Comparison of ENCODE assay signal across 1 cellular context in the genomic region with DNA sequence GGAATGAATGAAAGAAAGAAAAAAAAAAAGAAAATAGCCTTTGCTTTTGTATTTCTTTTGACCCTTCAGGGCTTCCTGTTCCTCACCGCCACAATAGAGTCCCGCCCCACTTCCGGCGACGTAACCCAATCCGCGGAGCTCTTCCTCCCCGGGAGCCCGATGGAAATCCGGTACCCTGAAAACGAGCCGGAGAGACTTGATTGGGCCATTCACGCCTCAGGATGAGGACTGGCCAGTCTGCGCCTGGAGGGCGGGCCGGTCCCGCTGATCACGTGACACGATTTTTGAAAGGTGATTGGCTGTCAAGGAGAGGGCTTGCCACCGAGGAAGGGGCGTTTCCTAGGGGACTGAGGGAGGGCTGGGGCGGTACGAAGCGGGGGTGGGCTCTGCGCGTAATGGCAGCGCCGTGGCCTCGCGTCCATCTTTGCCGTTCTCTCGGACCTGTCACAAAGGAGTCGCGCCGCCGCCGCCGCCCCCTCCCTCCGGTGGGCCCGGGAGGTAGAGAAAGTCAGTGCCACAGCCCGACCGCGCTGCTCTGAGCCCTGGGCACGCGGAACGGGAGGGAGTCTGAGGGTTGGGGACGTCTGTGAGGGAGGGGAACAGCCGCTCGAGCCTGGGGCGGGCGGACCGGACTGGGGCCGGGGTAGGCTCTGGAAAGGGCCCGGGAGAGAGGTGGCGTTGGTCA.
TF ChIP-seq lines count a peak whose summit lies in the region.

A gene with protein sequence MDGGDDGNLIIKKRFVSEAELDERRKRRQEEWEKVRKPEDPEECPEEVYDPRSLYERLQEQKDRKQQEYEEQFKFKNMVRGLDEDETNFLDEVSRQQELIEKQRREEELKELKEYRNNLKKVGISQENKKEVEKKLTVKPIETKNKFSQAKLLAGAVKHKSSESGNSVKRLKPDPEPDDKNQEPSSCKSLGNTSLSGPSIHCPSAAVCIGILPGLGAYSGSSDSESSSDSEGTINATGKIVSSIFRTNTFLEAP (minus strand): TSS at position 95 of the 685 bp plus-strand sequence. CDS start 12,185 bp downstream, outside the sequence.
TSS of gene RSPRY1 (plus strand) at position 385 of the 685 bp plus-strand sequence. CDS start 18,330 bp downstream, outside the sequence.

TF ChIP-seq in HepG2, 621 proteins besides CTCF, POLR2A, EP300 and RAD21 (continued from another document and continues in another):
- TF ChIP-seq, protein P1, sequence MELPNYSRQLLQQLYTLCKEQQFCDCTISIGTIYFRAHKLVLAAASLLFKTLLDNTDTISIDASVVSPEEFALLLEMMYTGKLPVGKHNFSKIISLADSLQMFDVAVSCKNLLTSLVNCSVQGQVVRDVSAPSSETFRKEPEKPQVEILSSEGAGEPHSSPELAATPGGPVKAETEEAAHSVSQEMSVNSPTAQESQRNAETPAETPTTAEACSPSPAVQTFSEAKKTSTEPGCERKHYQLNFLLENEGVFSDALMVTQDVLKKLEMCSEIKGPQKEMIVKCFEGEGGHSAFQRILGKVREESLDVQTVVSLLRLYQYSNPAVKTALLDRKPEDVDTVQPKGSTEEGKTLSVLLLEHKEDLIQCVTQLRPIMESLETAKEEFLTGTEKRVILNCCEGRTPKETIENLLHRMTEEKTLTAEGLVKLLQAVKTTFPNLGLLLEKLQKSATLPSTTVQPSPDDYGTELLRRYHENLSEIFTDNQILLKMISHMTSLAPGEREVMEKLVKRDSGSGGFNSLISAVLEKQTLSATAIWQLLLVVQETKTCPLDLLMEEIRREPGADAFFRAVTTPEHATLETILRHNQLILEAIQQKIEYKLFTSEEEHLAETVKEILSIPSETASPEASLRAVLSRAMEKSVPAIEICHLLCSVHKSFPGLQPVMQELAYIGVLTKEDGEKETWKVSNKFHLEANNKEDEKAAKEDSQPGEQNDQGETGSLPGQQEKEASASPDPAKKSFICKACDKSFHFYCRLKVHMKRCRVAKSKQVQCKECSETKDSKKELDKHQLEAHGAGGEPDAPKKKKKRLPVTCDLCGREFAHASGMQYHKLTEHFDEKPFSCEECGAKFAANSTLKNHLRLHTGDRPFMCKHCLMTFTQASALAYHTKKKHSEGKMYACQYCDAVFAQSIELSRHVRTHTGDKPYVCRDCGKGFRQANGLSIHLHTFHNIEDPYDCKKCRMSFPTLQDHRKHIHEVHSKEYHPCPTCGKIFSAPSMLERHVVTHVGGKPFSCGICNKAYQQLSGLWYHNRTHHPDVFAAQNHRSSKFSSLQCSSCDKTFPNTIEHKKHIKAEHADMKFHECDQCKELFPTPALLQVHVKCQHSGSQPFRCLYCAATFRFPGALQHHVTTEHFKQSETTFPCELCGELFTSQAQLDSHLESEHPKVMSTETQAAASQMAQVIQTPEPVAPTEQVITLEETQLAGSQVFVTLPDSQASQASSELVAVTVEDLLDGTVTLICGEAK (IDR thresholded peaks at IDR 0.05), result peak; percentile 49; the same call in 1 of the 2 replicates
- TF ChIP-seq, protein P1 (CRISPR knock-in tag; IDR thresholded peaks at IDR 0.05), result peak; percentile 76; the same call in 1 of the 2 replicates
- TF ChIP-seq ZNF407 (CRISPR knock-in tag; IDR thresholded peaks at IDR 0.05; ENCODE audit: not compliant biosample characterization) (peak; percentile 58), ZNF276 (CRISPR knock-in tag; IDR thresholded peaks at IDR 0.05; ENCODE audit: low read depth) (no peak), STAG1 (CRISPR knock-in tag; IDR thresholded peaks at IDR 0.05) (no peak), ATF2 (CRISPR knock-in tag; IDR thresholded peaks at IDR 0.05) (no peak; the same call in 1 of the 2 replicates), TBP (CRISPR knock-in tag; IDR thresholded peaks at IDR 0.05) (no peak), SOX6 (IDR thresholded peaks at IDR 0.05) (no peak), SOX6 (CRISPR knock-in tag; IDR thresholded peaks at IDR 0.05) (peak; percentile 54; the same call in 1 of the 2 replicates), TBX2 (CRISPR knock-in tag; IDR thresholded peaks at IDR 0.05; ENCODE audit: borderline replicate concordance) (0 out of 2 replicates have a peak, but pooled peaks have one; percentile 21)
- TF ChIP-seq, protein P2, sequence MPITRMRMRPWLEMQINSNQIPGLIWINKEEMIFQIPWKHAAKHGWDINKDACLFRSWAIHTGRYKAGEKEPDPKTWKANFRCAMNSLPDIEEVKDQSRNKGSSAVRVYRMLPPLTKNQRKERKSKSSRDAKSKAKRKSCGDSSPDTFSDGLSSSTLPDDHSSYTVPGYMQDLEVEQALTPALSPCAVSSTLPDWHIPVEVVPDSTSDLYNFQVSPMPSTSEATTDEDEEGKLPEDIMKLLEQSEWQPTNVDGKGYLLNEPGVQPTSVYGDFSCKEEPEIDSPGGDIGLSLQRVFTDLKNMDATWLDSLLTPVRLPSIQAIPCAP (CRISPR knock-in tag; IDR thresholded peaks at IDR 0.05; ENCODE audit: low read depth), result peak; percentile 92; the same call in 1 of the 2 replicates
- TF ChIP-seq, protein P3, sequence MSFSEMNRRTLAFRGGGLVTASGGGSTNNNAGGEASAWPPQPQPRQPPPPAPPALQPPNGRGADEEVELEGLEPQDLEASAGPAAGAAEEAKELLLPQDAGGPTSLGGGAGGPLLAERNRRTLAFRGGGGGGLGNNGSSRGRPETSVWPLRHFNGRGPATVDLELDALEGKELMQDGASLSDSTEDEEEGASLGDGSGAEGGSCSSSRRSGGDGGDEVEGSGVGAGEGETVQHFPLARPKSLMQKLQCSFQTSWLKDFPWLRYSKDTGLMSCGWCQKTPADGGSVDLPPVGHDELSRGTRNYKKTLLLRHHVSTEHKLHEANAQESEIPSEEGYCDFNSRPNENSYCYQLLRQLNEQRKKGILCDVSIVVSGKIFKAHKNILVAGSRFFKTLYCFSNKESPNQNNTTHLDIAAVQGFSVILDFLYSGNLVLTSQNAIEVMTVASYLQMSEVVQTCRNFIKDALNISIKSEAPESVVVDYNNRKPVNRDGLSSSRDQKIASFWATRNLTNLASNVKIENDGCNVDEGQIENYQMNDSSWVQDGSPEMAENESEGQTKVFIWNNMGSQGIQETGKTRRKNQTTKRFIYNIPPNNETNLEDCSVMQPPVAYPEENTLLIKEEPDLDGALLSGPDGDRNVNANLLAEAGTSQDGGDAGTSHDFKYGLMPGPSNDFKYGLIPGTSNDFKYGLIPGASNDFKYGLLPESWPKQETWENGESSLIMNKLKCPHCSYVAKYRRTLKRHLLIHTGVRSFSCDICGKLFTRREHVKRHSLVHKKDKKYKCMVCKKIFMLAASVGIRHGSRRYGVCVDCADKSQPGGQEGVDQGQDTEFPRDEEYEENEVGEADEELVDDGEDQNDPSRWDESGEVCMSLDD (CRISPR knock-in tag; IDR thresholded peaks at IDR 0.05; ENCODE audit: borderline replicate concordance), result no peak
- TF ChIP-seq, protein P4, sequence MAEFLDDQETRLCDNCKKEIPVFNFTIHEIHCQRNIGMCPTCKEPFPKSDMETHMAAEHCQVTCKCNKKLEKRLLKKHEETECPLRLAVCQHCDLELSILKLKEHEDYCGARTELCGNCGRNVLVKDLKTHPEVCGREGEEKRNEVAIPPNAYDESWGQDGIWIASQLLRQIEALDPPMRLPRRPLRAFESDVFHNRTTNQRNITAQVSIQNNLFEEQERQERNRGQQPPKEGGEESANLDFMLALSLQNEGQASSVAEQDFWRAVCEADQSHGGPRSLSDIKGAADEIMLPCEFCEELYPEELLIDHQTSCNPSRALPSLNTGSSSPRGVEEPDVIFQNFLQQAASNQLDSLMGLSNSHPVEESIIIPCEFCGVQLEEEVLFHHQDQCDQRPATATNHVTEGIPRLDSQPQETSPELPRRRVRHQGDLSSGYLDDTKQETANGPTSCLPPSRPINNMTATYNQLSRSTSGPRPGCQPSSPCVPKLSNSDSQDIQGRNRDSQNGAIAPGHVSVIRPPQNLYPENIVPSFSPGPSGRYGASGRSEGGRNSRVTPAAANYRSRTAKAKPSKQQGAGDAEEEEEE (CRISPR knock-in tag; IDR thresholded peaks at IDR 0.05; ENCODE audit: borderline replicate concordance), result no peak
